Comparison of ENCODE assay signal across 8 cellular contexts in genomic region chr15:79849789-79850188, GRCh38. TPM values are rescaled to one million over a fixed set of nuclear protein-coding genes. Genes with fewer than 3 reads are reported as not detected.
DNase-seq lines count a peak whose midpoint lies in the region; ATAC-seq, FAIRE-seq and TF ChIP-seq lines count a peak whose summit lies in the region.

No MANE protein-coding gene starts in this region.

- TF ChIP-seq POLR2A in K562 (conservative IDR thresholded peaks at IDR 0.05): no peak
- no peak for TF ChIP-seq POLR2A in esophagus muscularis mucosa (IDR thresholded peaks at IDR 0.05; ENCODE audit: low read depth)

- BruUV-seq in K562 (replicated peaks; lab: Mats Ljungman, UMichigan): no TSS peak

- intact Hi-C loops in K562 (cut with micrococcal nuclease) (loop anchor here (5.0 to 10.0 kb wide), 3 partner anchors 82 to 467 kb away; no protein-coding TSS in a partner anchor), mucosa of descending colon (cut with DNase I, micrococcal nuclease) (loop anchor here in 1 of 2 donors (5.0 kb wide), 1 partner anchor 467 kb away; no protein-coding TSS in a partner anchor), esophagus muscularis mucosa (cut with DNase I) (loop anchor here (5.0 kb wide), 1 partner anchor 143 kb away; no protein-coding TSS in a partner anchor)

- H3K9ac ChIP-seq in MM.1S (ENCODE audit: low read length) (no peak overlapping the region), K562 (ENCODE audit: insufficient read depth in 1 of 2, low read depth in 2 of 2, low read length in 2 of 2) (no peak overlapping the region)

- H3K27ac ChIP-seq in MM.1S (ENCODE audit: low read length) (no peak overlapping the region), K562 (ENCODE audit: extremely low read depth, low read depth, low read length) (no peak overlapping the region), esophagus muscularis mucosa (replicated peaks in 1 of 4) (no peak overlapping the region)

- TF ChIP-seq EP300 in K562 (IDR thresholded peaks at IDR 0.05; ENCODE audit: low read length): no peak
- TF ChIP-seq EP300 in esophagus muscularis mucosa (IDR thresholded peaks at IDR 0.05): no peak

- POLR2A ChIA-PET in K562 (lab: Yijun Ruan, JAX): interaction anchor here (0.7 kb wide), 1 partner anchor 651 kb away, joined by 3 read pairs; no protein-coding TSS in a partner anchor

- H3K9me2 ChIP-seq in MM.1S (replicated peaks; ENCODE audit: insufficient read depth, low read length): no peaks in the 10 kb centered on the region

- H3K27me3 ChIP-seq in MM.1S (replicated peaks; ENCODE audit: insufficient read depth, low read length): no peaks in the 10 kb centered on the region
- H3K27me3 ChIP-seq in K562 (ENCODE audit: control insufficient read depth in 2 of 2, insufficient read depth in 2 of 2, low read length in 2 of 2): no peaks in the 10 kb centered on the region
- H3K27me3 ChIP-seq in esophagus muscularis mucosa: no peaks in the 10 kb centered on the region

- H3K4me2 ChIP-seq in MM.1S (ENCODE audit: low read depth, low read length) (no peak overlapping the region), K562 (ENCODE audit: insufficient read depth, low read length) (no peak overlapping the region)

- in situ Hi-C loops in K562 (cut with MboI): no loop called here

- H3K79me2 ChIP-seq in MM.1S (ENCODE audit: low read length) (no peaks in the 10 kb centered on the region), K562 (ENCODE audit: control insufficient read depth, insufficient read depth, low read length) (0 out of 3 replicates have a peak, but pooled peaks cover 7% of the 10 kb centered on the region)

- TF ChIP-seq RAD21 in K562 (CRISPR knock-in tag; conservative IDR thresholded peaks at IDR 0.05 in 1 of 2, IDR thresholded peaks at IDR 0.05 in 1 of 2): peak in 1 of 2 experiments; percentile 50; a peak in 2 of 4 replicates

- DNase-seq in NCI-H748 (lab: John Stamatoyannopoulos, UW; ENCODE audit: unreplicated experiment) (peak; percentile 3), NCI-H748 treated with DMSO at 0.1 percent for 48 hours (lab: John Stamatoyannopoulos, UW) (no peak), MM.1S (no peak), K562 (ENCODE audit: extremely low read depth in 1 of 4, low spot score in 3 of 4) (peak; percentile 22 to 49 (median 39)), mucosa of descending colon (peak in 1 of 3 donors; percentile 14), esophagus muscularis mucosa (ENCODE audit: extremely low spot score) (no peak), kidney glomerular epithelial cell (lab: John Stamatoyannopoulos, UW) (no peak)

- no peaks in the 10 kb centered on the region for H3K9me1 ChIP-seq in K562 (ENCODE audit: control insufficient read depth, insufficient read depth, low read length)

- H3K36me3 ChIP-seq in MM.1S (replicated peaks; ENCODE audit: insufficient read depth, low read length) (no peaks in the 10 kb centered on the region), K562 (ENCODE audit: control insufficient read depth, insufficient read depth, low read length) (peaks cover 47% of the 10 kb centered on the region), mucosa of descending colon (ENCODE audit: low read depth) (no peaks in the 10 kb centered on the region), esophagus muscularis mucosa (peaks cover 0 to 20% (median 4%) of the 10 kb centered on the region in 4 donors)

- 76% methylated on average over 3 of the region's 3 CpGs for WGBS in K562 (ENCODE audit: insufficient coverage, low coverage, missing lambda C conversion rate)
- 96% methylated on average over 3 of the region's 3 CpGs for whole genome bisulfite sequencing in esophagus muscularis mucosa

- H4K20me1 ChIP-seq in MM.1S (ENCODE audit: insufficient read depth, low read length) (no peaks in the 10 kb centered on the region; the same call in 1 of the 2 replicates), K562 (replicated peaks; ENCODE audit: control insufficient read depth, insufficient read depth, low read length) (no peaks in the 10 kb centered on the region; the same call in 1 of the 2 replicates)

- peak; percentile 29 for FAIRE-seq in K562 (lab: Jason Lieb, UNC)

- H3K4me1 ChIP-seq in MM.1S (ENCODE audit: low read length) (no peaks in the 10 kb centered on the region), K562 (replicated peaks in 1 of 2; ENCODE audit: control insufficient read depth in 2 of 2, insufficient read depth in 2 of 2, low read length in 2 of 2) (peaks cover 0 to 4% of the 10 kb centered on the region in 2 experiments; a peak in 1 of 5 replicates), mucosa of descending colon (ENCODE audit: low read depth) (no peaks in the 10 kb centered on the region), esophagus muscularis mucosa (no peaks in the 10 kb centered on the region)

- H3K9me3 ChIP-seq in MM.1S (replicated peaks; ENCODE audit: insufficient read depth, low read length): no peaks in the 10 kb centered on the region
- no peaks in the 10 kb centered on the region for H3K9me3 ChIP-seq in K562 (replicated peaks; ENCODE audit: control insufficient read depth, insufficient read depth, low read depth, low read length)
- H3K9me3 ChIP-seq in mucosa of descending colon: no peaks in the 10 kb centered on the region
- H3K9me3 ChIP-seq in esophagus muscularis mucosa: no peaks in the 10 kb centered on the region

- H3K4me3 ChIP-seq in MM.1S (ENCODE audit: low read length) (no peak overlapping the region), K562 (no peak overlapping the region), mucosa of descending colon (no peak overlapping the region), esophagus muscularis mucosa (no peak overlapping the region)

- H3F3A ChIP-seq in MM.1S (ENCODE audit: insufficient read depth, low read length): no peaks in the 10 kb centered on the region

- CTCF ChIA-PET in K562 (lab: Yijun Ruan, JAX; ENCODE audit: low intra/inter-chr PET ratio): interaction anchor here (0.5 kb wide), 1 partner anchor 10 kb away, joined by 3 read pairs; no protein-coding TSS in a partner anchor

- ATAC-seq in K562 (peak; percentile 70), mucosa of descending colon (peak; percentile 52), HG03432 (IDR thresholded peaks at IDR 0.05; ENCODE audit: unreplicated experiment) (no peak)

- no peak overlapping the region for H2AFZ ChIP-seq in MM.1S (ENCODE audit: low read length)
- H2AFZ ChIP-seq in K562 (ENCODE audit: low read depth, low read length): no peak overlapping the region

- TF ChIP-seq CTCF in MM.1S (IDR thresholded peaks at IDR 0.05; ENCODE audit: low read length): peak; percentile 56
- peak; percentile 52 to 69 (median 60) for TF ChIP-seq CTCF in K562 (IDR thresholded peaks at IDR 0.05 in 2 of 3, conservative IDR thresholded peaks at IDR 0.05 in 1 of 3; ENCODE audit: insufficient read depth in 2 of 3, low read depth in 1 of 3, low read length in 3 of 3)
- no peak for TF ChIP-seq CTCF in mucosa of descending colon (IDR thresholded peaks at IDR 0.05)
- peak in 1 of 3 experiments; percentile 35 for TF ChIP-seq CTCF in esophagus muscularis mucosa (IDR thresholded peaks at IDR 0.05)

TF ChIP-seq in K562, 482 proteins besides CTCF, POLR2A, EP300 and RAD21:
- TF ChIP-seq RBM25 (IDR thresholded peaks at IDR 0.05; ENCODE audit: low read depth, low read length, severe bottlenecking) (peak; percentile 77), SMC3 (conservative IDR thresholded peaks at IDR 0.05; ENCODE audit: insufficient read depth, low read depth, low read length) (0 out of 2 replicates have a peak, but pooled peaks have one; percentile 23), NFIC (IDR thresholded peaks at IDR 0.05) (no peak), TAF15 (IDR thresholded peaks at IDR 0.05; ENCODE audit: low read depth, low read length) (no peak), ZFP36 (IDR thresholded peaks at IDR 0.05; ENCODE audit: low read depth, low read length, partially characterized antibody) (peak; percentile 88), ELK3 (CRISPR knock-in tag; IDR thresholded peaks at IDR 0.05) (no peak), ZNF347 (CRISPR knock-in tag; IDR thresholded peaks at IDR 0.05; ENCODE audit: low read depth) (no peak)

RNA-seq across cellular contexts. Expression of gene MTHFS, which starts 47.0 kb away (rescaled TPM):
- total RNA-seq in K562 (2011; cell fraction: chromatin; rRNA removed; ENCODE audit: low replicate concordance): 20.4 and 22.1 TPM in 2 replicates
- total RNA-seq in K562 (2011; cell fraction: nucleolus; rRNA removed): 16.0 and 20.5 TPM in 2 replicates
- total RNA-seq in K562 (2011; cell fraction: nucleoplasm; rRNA removed): 15.7 and 21.0 TPM in 2 replicates
- 31.2 and 32.9 TPM in 2 replicates for total RNA-seq in K562 (2014; rRNA removed)
- 36.8 and 43.6 TPM in 2 replicates for total RNA-seq in K562 (2014; rRNA removed; fragmentation: Illumina TruSeq; extraction: Trizol)
- total RNA-seq in K562 (2015; rRNA removed; fragmentation: Illumina TruSeq; extraction: Trizol): 42.9 and 44.1 TPM in 2 replicates
- 41.7 and 45.1 TPM in 2 replicates for total RNA-seq in K562 (2021)
- 56.7 and 72.8 TPM in 2 replicates for polyA plus RNA-seq in K562 (2011; rRNA removed)
- polyA plus RNA-seq in K562 (2011; cell fraction: cytosol; rRNA removed): 40.7 and 46.8 TPM in 2 replicates
- 11.4 and 17.9 TPM in 2 replicates for polyA plus RNA-seq in K562 (2011; cell fraction: nucleus; rRNA removed)
- polyA plus RNA-seq in K562 (2012): 57.3 and 76.8 TPM in 2 replicates
- polyA plus RNA-seq in K562 (2014; fragmentation: Illumina TruSeq; extraction: Trizol): 39.6 and 52.6 TPM in 2 replicates
- polyA plus RNA-seq in K562 (2014; fragmentation: Nextera tagmentation; extraction: Ambion mirVana): 10 to 100 TPM; 17.8 to 23.6 TPM
- 79.3 and 86.3 TPM in 2 replicates for polyA plus RNA-seq in K562 (2014; rRNA removed)
- 23.4 and 27.9 TPM in 2 replicates for polyA minus RNA-seq in K562 (2011; rRNA and poly(A)+ RNA removed)
- 14.5 and 21.0 TPM in 2 replicates for polyA minus RNA-seq in K562 (2011; cell fraction: cytosol; rRNA and poly(A)+ RNA removed)
- 12.8 and 16.1 TPM in 2 replicates for polyA minus RNA-seq in K562 (2011; cell fraction: nucleus; rRNA and poly(A)+ RNA removed)
- 10 to 100 TPM; 16.7 to 27.0 (median 19.2) TPM for total RNA-seq in mucosa of descending colon
- total RNA-seq in esophagus muscularis mucosa: 10 to 100 TPM in 2 of 4 donors, 1 to 10 TPM in 2; 8.8 to 21.2 (median 13.1) TPM

Comparison
In these comparisons a context has a peak if more than half of its experiments do, and no peak if none do; other contexts are left out.
1. DNase-seq: peak in NCI-H748 (single experiment) and K562 (4 of 4); none in NCI-H748 treated with DMSO at 0.1 percent for 48 hours (single experiment), MM.1S (single experiment), esophagus muscularis mucosa (single experiment) and kidney glomerular epithelial cell (single experiment).